ENCODE assay signal across 25 cellular contexts in genomic region chr14:81231540-81231939, GRCh38.
"Had no signal": no experiment of that assay in that cellular context is flagged by ENCODE, and none has a peak within 500 bp of the region (broad histone marks: within the 10 kb centered on the region; RNA-seq: fewer than 3 reads in every experiment).

No MANE protein-coding gene starts in this region.

- H3K27me3 Mint-ChIP-seq: activated CD4-positive, alpha-beta memory T cell treated with anti-CD3 and anti-CD28 coated beads, Interleukin-2, amount 10 ng/mL, durations not matched to agents 7 days and 5 days; activated CD4-positive, alpha-beta T cell treated with anti-CD3 and anti-CD28 coated beads, Interleukin-2, amount 10 ng/mL, durations not matched to agents 7 days and 5 days; activated naive CD4-positive, alpha-beta T cell treated with anti-CD3 and anti-CD28 coated beads, Interleukin-2, amount 50 U/mL, for 24 hours; activated naive CD8-positive, alpha-beta T cell treated with anti-CD3 and anti-CD28 coated beads, Interleukin-2, amount 50 U/mL, for 24 hours; activated T-cell treated with anti-CD3 and anti-CD28 coated beads, Interleukin-2, amount 50 U/mL, for 24 hours; central memory CD8-positive, alpha-beta T cell; dendritic cell treated with granulocyte-macrophage colony-stimulating factor and Interleukin-4, amounts not matched to agents 40 ng/mL and 50 ng/mL, for 4 days; natural killer cell treated with Interleukin-12 subunit alpha and Interleukin-12 subunit beta and Interleukin-15 and Interleukin-18, amount 100 ng/mL, for 72 hours had no signal

- H3K27ac Mint-ChIP-seq: activated CD4-positive, alpha-beta memory T cell treated with anti-CD3 and anti-CD28 coated beads, Interleukin-2, amount 10 ng/mL, durations not matched to agents 7 days and 5 days; activated CD4-positive, alpha-beta T cell treated with anti-CD3 and anti-CD28 coated beads, Interleukin-2, amount 10 ng/mL, durations not matched to agents 7 days and 5 days; activated naive CD4-positive, alpha-beta T cell treated with anti-CD3 and anti-CD28 coated beads, Interleukin-2, amount 50 U/mL, for 24 hours; activated naive CD8-positive, alpha-beta T cell treated with anti-CD3 and anti-CD28 coated beads, Interleukin-2, amount 50 U/mL, for 24 hours; activated T-cell treated with anti-CD3 and anti-CD28 coated beads, Interleukin-2, amount 50 U/mL, for 24 hours; dendritic cell treated with granulocyte-macrophage colony-stimulating factor and Interleukin-4, amounts not matched to agents 40 ng/mL and 50 ng/mL, for 4 days; natural killer cell treated with Interleukin-12 subunit alpha and Interleukin-12 subunit beta and Interleukin-15 and Interleukin-18, amount 100 ng/mL, for 72 hours had no signal

- ATAC-seq: activated naive CD8-positive, alpha-beta T cell treated with anti-CD3 and anti-CD28 coated beads, Interleukin-2, amount 50 U/mL, for 24 hours; left ventricle myocardium superior; mucosa of descending colon; natural killer cell treated with Interleukin-12 subunit alpha and Interleukin-12 subunit beta and Interleukin-15 and Interleukin-18, amount 100 ng/mL, for 72 hours; pancreas; psoas muscle had no signal

- H3K36me3 ChIP-seq: neutrophil, pancreas, tibial nerve had no signal

- DNase-seq: activated CD4-positive, alpha-beta memory T cell treated with anti-CD3 and anti-CD28 coated beads, Interleukin-2, amount 10 ng/mL, durations not matched to agents 7 days and 5 days; activated CD4-positive, alpha-beta T cell treated with anti-CD3 and anti-CD28 coated beads for 1 hour; activated CD4-positive, alpha-beta T cell treated with anti-CD3 and anti-CD28 coated beads, Interleukin-2, amount 10 ng/mL, durations not matched to agents 7 days and 5 days; activated CD8-positive, alpha-beta memory T cell treated with anti-CD3 and anti-CD28 coated beads, Interleukin-2, amount 50 U/mL, for 48 hours; activated gamma-delta T cell; activated naive CD8-positive, alpha-beta T cell treated with anti-CD3 and anti-CD28 coated beads, Interleukin-2, amount 50 U/mL, for 24 hours; activated T-cell treated with anti-CD3 and anti-CD28 coated beads, Interleukin-2, amount 50 U/mL, for 24 hours; amygdala; left ventricle myocardium superior; mucosa of descending colon; pancreas; psoas muscle; stimulated activated CD4-positive, alpha-beta T cell treated with anti-CD3 and anti-CD28 coated beads, Interleukin-15, amount 100 ng/mL, for 24 hours; stimulated activated naive CD4-positive, alpha-beta T cell; T-helper 2 cell had no signal

- H3K9me3 Mint-ChIP-seq: activated CD4-positive, alpha-beta memory T cell treated with anti-CD3 and anti-CD28 coated beads, Interleukin-2, amount 10 ng/mL, durations not matched to agents 7 days and 5 days; activated naive CD4-positive, alpha-beta T cell treated with anti-CD3 and anti-CD28 coated beads, Interleukin-2, amount 50 U/mL, for 24 hours; activated naive CD8-positive, alpha-beta T cell treated with anti-CD3 and anti-CD28 coated beads, Interleukin-2, amount 50 U/mL, for 24 hours; activated T-cell treated with anti-CD3 and anti-CD28 coated beads, Interleukin-2, amount 50 U/mL, for 24 hours; central memory CD8-positive, alpha-beta T cell; dendritic cell treated with granulocyte-macrophage colony-stimulating factor and Interleukin-4, amounts not matched to agents 40 ng/mL and 50 ng/mL, for 4 days; natural killer cell treated with Interleukin-12 subunit alpha and Interleukin-12 subunit beta and Interleukin-15 and Interleukin-18, amount 100 ng/mL, for 72 hours had no signal

- H3K27ac ChIP-seq: epithelial cell of prostate, neutrophil, pancreas, psoas muscle, tibial nerve had no signal

- FAIRE-seq: endometrium, frontal cortex, islet of Langerhans, pancreas had no signal

- H3K9me3 ChIP-seq: mucosa of descending colon, neutrophil, pancreas, psoas muscle, tibial nerve had no signal

- H3K4me1 Mint-ChIP-seq: activated CD4-positive, alpha-beta memory T cell treated with anti-CD3 and anti-CD28 coated beads, Interleukin-2, amount 10 ng/mL, durations not matched to agents 7 days and 5 days; activated CD4-positive, alpha-beta T cell treated with anti-CD3 and anti-CD28 coated beads, Interleukin-2, amount 10 ng/mL, durations not matched to agents 7 days and 5 days; central memory CD8-positive, alpha-beta T cell had no signal

- H3K4me3 ChIP-seq: mucosa of descending colon, pancreas, psoas muscle, tibial nerve had no signal

- H3K27me3 ChIP-seq: neutrophil, pancreas, tibial nerve had no signal

- H3K4me3 Mint-ChIP-seq: activated CD4-positive, alpha-beta memory T cell treated with anti-CD3 and anti-CD28 coated beads, Interleukin-2, amount 10 ng/mL, durations not matched to agents 7 days and 5 days; activated CD4-positive, alpha-beta T cell treated with anti-CD3 and anti-CD28 coated beads, Interleukin-2, amount 10 ng/mL, durations not matched to agents 7 days and 5 days; activated naive CD4-positive, alpha-beta T cell treated with anti-CD3 and anti-CD28 coated beads, Interleukin-2, amount 50 U/mL, for 24 hours; activated naive CD8-positive, alpha-beta T cell treated with anti-CD3 and anti-CD28 coated beads, Interleukin-2, amount 50 U/mL, for 24 hours; activated T-cell treated with anti-CD3 and anti-CD28 coated beads, Interleukin-2, amount 50 U/mL, for 24 hours; central memory CD8-positive, alpha-beta T cell; dendritic cell treated with granulocyte-macrophage colony-stimulating factor and Interleukin-4, amounts not matched to agents 40 ng/mL and 50 ng/mL, for 4 days; natural killer cell treated with Interleukin-12 subunit alpha and Interleukin-12 subunit beta and Interleukin-15 and Interleukin-18, amount 100 ng/mL, for 72 hours had no signal

- H3K4me1 ChIP-seq: pancreas, psoas muscle, tibial nerve had no signal

- H3K36me3 Mint-ChIP-seq: activated naive CD4-positive, alpha-beta T cell treated with anti-CD3 and anti-CD28 coated beads, Interleukin-2, amount 50 U/mL, for 24 hours; natural killer cell treated with Interleukin-12 subunit alpha and Interleukin-12 subunit beta and Interleukin-15 and Interleukin-18, amount 100 ng/mL, for 72 hours had no signal
